In the genomic region with DNA sequence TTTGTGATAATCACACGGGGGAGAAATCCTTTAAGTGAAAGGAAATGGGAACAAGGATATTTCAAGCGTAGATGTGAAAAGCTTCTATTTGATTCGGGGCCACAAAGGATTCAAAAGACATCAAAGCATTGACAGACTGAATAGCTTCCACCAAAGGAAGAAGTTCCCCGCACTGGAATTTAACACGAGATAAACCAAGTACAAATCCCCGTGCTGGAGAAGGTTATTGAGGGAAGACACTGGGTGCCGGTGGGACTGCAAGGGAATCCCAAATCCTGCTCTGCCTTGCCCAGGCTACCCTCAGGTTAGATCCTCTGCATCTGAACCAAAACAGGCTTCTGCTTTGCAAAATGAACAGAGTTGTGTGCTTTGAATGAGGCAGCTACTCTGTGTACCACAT, we compare ENCODE assay signal across 22 cellular contexts.
A peak's percentile ranks its signal among the peaks of the same experiment; 100 is the strongest.
DNase-seq lines count a peak whose midpoint lies in the region; ATAC-seq, FAIRE-seq and TF ChIP-seq lines count a peak whose summit lies in the region.
"Had no signal": no experiment of that assay in that cellular context is flagged by ENCODE, and none has a peak within 500 bp of the region (broad histone marks: within the 10 kb centered on the region; RNA-seq: fewer than 3 reads in every experiment).

No MANE protein-coding gene starts in this region.

- ATAC-seq in right cardiac atrium, result no peak
- ATAC-seq: A549, K562 had no signal

- no peak overlapping the region for H2AK5ac ChIP-seq in H1 (ENCODE audit: low read depth, low read length)

- WGBS in H1 (ENCODE audit: extremely low coverage in 1 of 2, insufficient coverage in 1 of 2, insufficient read length in 1 of 2, insufficient replicate concordance in 2 of 2, low coverage in 1 of 2, low lambda C conversion rate in 2 of 2, missing lambda C conversion rate in 1 of 2), 2 experiments, result 30% methylated on average over 7 of the region's 7 CpGs; no CpG with 5 or more reads in 1 of the 2 experiments
- WGBS in right cardiac atrium, result 15% methylated on average over 7 of the region's 7 CpGs

- TF ChIP-seq CTCF in H1 (IDR thresholded peaks at IDR 0.05; ENCODE audit: control extremely low read depth in 1 of 3, insufficient read depth in 1 of 3, low read depth in 1 of 3, low read length in 3 of 3) (no peak), neural crest cell (conservative IDR thresholded peaks at IDR 0.05) (no peak), type B pancreatic cell (conservative IDR thresholded peaks at IDR 0.05) (no peak)

- H4K91ac ChIP-seq in H1 (replicated peaks; ENCODE audit: insufficient read length, low read length), result peak overlapping the region; percentile 37

- no peaks in the 10 kb centered on the region for H3K79me2 ChIP-seq in H1 (ENCODE audit: control insufficient read depth in 1 of 2, insufficient read depth in 2 of 2, low read length in 2 of 2)

- CTCF ChIA-PET in H1 (lab: Charles Lee; ENCODE audit: partially characterized antibody), result interaction anchor here (1.0 to 1.3 kb wide), 2 partner anchors 89 to 146 kb away, joined by 3 read pairs; no protein-coding TSS in a partner anchor

- intact Hi-C loops in right cardiac atrium (cut with DNase I), result no loop called here

- H3K27ac ChIP-seq in HUES48 (ENCODE audit: low read depth, low read length), result peak overlapping the region; percentile 73
- H3K27ac ChIP-seq in H1 (ENCODE audit: low read depth, low read length), result no peak overlapping the region
- no peak overlapping the region for H3K27ac ChIP-seq in right cardiac atrium (ENCODE audit: low read length)
- H3K27ac ChIP-seq: A549 had no signal

- H3K9me3 Mint-ChIP-seq in neural crest cell, result no peaks in the 10 kb centered on the region
- H3K9me3 Mint-ChIP-seq in type B pancreatic cell, result no peaks in the 10 kb centered on the region
- H3K9me3 Mint-ChIP-seq: T-helper 1 cell treated with Interleukin-12 subunit alpha and Interleukin-12 subunit beta and Interleukin-4 antibody, amounts not matched to agents 30 μg/mL and 1 μg/mL, for 36 hours had no signal

- H3K14ac ChIP-seq in H1 (ENCODE audit: insufficient read length), result no peak overlapping the region

- no peak overlapping the region for H4K5ac ChIP-seq in H1 (ENCODE audit: insufficient read length, low read depth, low read length)

- H2AFZ ChIP-seq in H1 (ENCODE audit: low read length), result no peak overlapping the region

- no peaks in the 10 kb centered on the region for H4K20me1 ChIP-seq in H1 (replicated peaks in 1 of 2; ENCODE audit: control insufficient read depth in 1 of 2, insufficient read depth in 2 of 2, low read length in 2 of 2)

- no peak for TF ChIP-seq POLR2A in H1 (IDR thresholded peaks at IDR 0.05; ENCODE audit: control extremely low read depth in 1 of 2, low read depth in 2 of 2, low read length in 2 of 2)

- H3K27ac Mint-ChIP-seq in neural crest cell (ENCODE audit: unreplicated experiment), result no peak overlapping the region
- H3K27ac Mint-ChIP-seq in type B pancreatic cell, result no peak overlapping the region
- H3K27ac Mint-ChIP-seq: B cell; T-helper 1 cell treated with Interleukin-12 subunit alpha and Interleukin-12 subunit beta and Interleukin-4 antibody, amounts not matched to agents 30 μg/mL and 1 μg/mL, for 36 hours had no signal

- H3K27me3 Mint-ChIP-seq in neural crest cell (ENCODE audit: low read depth) (peaks cover 4% of the 10 kb centered on the region), type B pancreatic cell (peaks cover 62% of the 10 kb centered on the region)

- no peak for TF ChIP-seq EP300 in H1 (IDR thresholded peaks at IDR 0.05; ENCODE audit: borderline replicate concordance in 1 of 2, low read depth in 2 of 2, low read length in 2 of 2)

- no peak overlapping the region for H4K8ac ChIP-seq in H1 (ENCODE audit: extremely low read depth, insufficient read depth, low read length)

- H3K56ac ChIP-seq in H1 (replicated peaks; ENCODE audit: insufficient read length, low read depth, low read length), result no peak overlapping the region

- H3K9ac ChIP-seq in ES-I3 (ENCODE audit: low read depth, low read length) (peak overlapping the region; percentile 32; the same call in 1 of the 2 replicates), HUES48 (ENCODE audit: low read depth, low read length) (no peak overlapping the region), H1 (replicated peaks in 1 of 4; ENCODE audit: extremely low read depth in 1 of 4, low read depth in 3 of 4, low read length in 3 of 4) (no peak overlapping the region)

- H3K36me3 Mint-ChIP-seq in neural crest cell (ENCODE audit: low read depth) (no peaks in the 10 kb centered on the region), type B pancreatic cell (no peaks in the 10 kb centered on the region)
- H3K36me3 Mint-ChIP-seq: CD14-positive monocyte had no signal

- H3K4me3 ChIP-seq in HUES48 (ENCODE audit: low read depth, low read length) (peak overlapping the region; percentile 42), H1 (ENCODE audit: extremely low read depth in 1 of 4, insufficient read depth in 2 of 4, low read depth in 3 of 4, low read length in 4 of 4) (peak overlapping the region in 3 of 4 experiments; percentile 7 to 19 (median 11); a peak in 4 of 8 replicates), right cardiac atrium (ENCODE audit: low read length) (no peak overlapping the region)
- H3K4me3 ChIP-seq: A549, K562 had no signal

- H2BK12ac ChIP-seq in H1 (ENCODE audit: low read depth, low read length), result peak overlapping the region; percentile 22; the same call in 1 of the 2 replicates

- H3K4me3 Mint-ChIP-seq in neural crest cell (peak overlapping the region; percentile 67), type B pancreatic cell (no peak overlapping the region)
- H3K4me3 Mint-ChIP-seq: B cell; CD14-positive monocyte; T-helper 1 cell treated with Interleukin-12 subunit alpha and Interleukin-12 subunit beta and Interleukin-4 antibody, amounts not matched to agents 30 μg/mL and 1 μg/mL, for 36 hours had no signal

- H3K4me2 ChIP-seq in H1 (ENCODE audit: insufficient read depth in 1 of 2, low read depth in 2 of 2, low read length in 2 of 2), result peak overlapping the region; percentile 50 to 67
- H3K4me2 ChIP-seq: A549 had no signal

- H3K9me3 ChIP-seq in ES-I3 (ENCODE audit: control insufficient read depth, insufficient read depth, low read length) (no peaks in the 10 kb centered on the region), HUES48 (ENCODE audit: control insufficient read depth, insufficient read depth, low read length) (no peaks in the 10 kb centered on the region), H1 (ENCODE audit: insufficient read depth in 2 of 2, low read depth in 1 of 2, low read length in 1 of 2) (no peaks in the 10 kb centered on the region), right cardiac atrium (ENCODE audit: control insufficient read depth, low read length) (no peaks in the 10 kb centered on the region)
- H3K9me3 ChIP-seq: A549 had no signal

- peaks cover 3% of the 10 kb centered on the region for H3K27me3 ChIP-seq in HUES48 (ENCODE audit: control insufficient read depth, insufficient read depth, low read length)
- H3K27me3 ChIP-seq in H1 (replicated peaks in 1 of 4; ENCODE audit: control insufficient read depth in 3 of 4, extremely low read depth in 1 of 4, insufficient read depth in 3 of 4, low read length in 3 of 4), result peaks cover 0 to 3% (median 0%) of the 10 kb centered on the region in 4 experiments; a peak in 3 of 7 replicates
- no peaks in the 10 kb centered on the region for H3K27me3 ChIP-seq in right cardiac atrium (ENCODE audit: control insufficient read depth, insufficient read depth)

- peak overlapping the region; percentile 35 for H2BK120ac ChIP-seq in H1 (replicated peaks; ENCODE audit: low read depth, low read length)

- H3K18ac ChIP-seq in H1 (ENCODE audit: extremely low read depth, low read length), result no peak overlapping the region

- DNase-seq in H1 (ENCODE audit: low read depth in 1 of 2, low spot score in 2 of 2) (no peak), neural crest cell (ENCODE audit: low read depth, low spot score) (no peak), mesenteric fat pad (ENCODE audit: low spot score) (no peak), right cardiac atrium (no peak), type B pancreatic cell (ENCODE audit: extremely low spot score, unreplicated experiment) (no peak)
- DNase-seq: GF-D8, GOT3, NCI-H1092 treated with DMSO at 0.1 percent for 48 hours, NCI-H1436 treated with DMSO at 0.1 percent for 48 hours, NCI-H1930, NCI-H2171, NCI-H446, NCI-H526 treated with DMSO at 0.1 percent for 48 hours, RPMI8226, SHP77 had no signal

- peak overlapping the region; percentile 87; the same call in 1 of the 2 replicates for H2BK20ac ChIP-seq in H1 (ENCODE audit: low read length)

- H3K4me1 Mint-ChIP-seq in neural crest cell (peaks cover 67% of the 10 kb centered on the region), type B pancreatic cell (ENCODE audit: unreplicated experiment) (peaks cover 31% of the 10 kb centered on the region)
- H3K4me1 Mint-ChIP-seq: B cell, CD14-positive monocyte had no signal

- no peak overlapping the region for H3K23ac ChIP-seq in H1 (ENCODE audit: insufficient read length)

- peak; percentile 7 for FAIRE-seq in H1 (lab: Jason Lieb, UNC)
- FAIRE-seq: A549 had no signal

- H2BK5ac ChIP-seq in H1 (ENCODE audit: low read depth, low read length), result peak overlapping the region; percentile 82; the same call in 1 of the 2 replicates

- H3K4ac ChIP-seq in H1 (replicated peaks; ENCODE audit: insufficient read length, low read depth, low read length), result no peak overlapping the region

- POLR2A ChIA-PET in H1 (lab: Charles Lee; ENCODE audit: partially characterized antibody), result no interaction called here

- H3K36me3 ChIP-seq in ES-I3 (ENCODE audit: insufficient read depth, low read length), result no peaks in the 10 kb centered on the region
- H3K36me3 ChIP-seq in HUES48 (ENCODE audit: control insufficient read depth, insufficient read depth, low read length), result no peaks in the 10 kb centered on the region
- no peaks in the 10 kb centered on the region for H3K36me3 ChIP-seq in H1 (ENCODE audit: control insufficient read depth in 2 of 4, insufficient read depth in 4 of 4, low read length in 3 of 4)

- no peak overlapping the region for H2BK15ac ChIP-seq in H1 (ENCODE audit: low read length)

- no peak for TF ChIP-seq RAD21 in H1 (IDR thresholded peaks at IDR 0.05 in 1 of 2, conservative IDR thresholded peaks at IDR 0.05 in 1 of 2; ENCODE audit: low read depth in 2 of 2, low read length in 2 of 2)

- no peaks in the 10 kb centered on the region; the same call in 1 of the 2 replicates for H3K23me2 ChIP-seq in H1 (ENCODE audit: low read depth, low read length)

- H3K79me1 ChIP-seq in H1 (ENCODE audit: low read depth, low read length), result no peaks in the 10 kb centered on the region

- H3K4me1 ChIP-seq in ES-I3 (ENCODE audit: insufficient read depth, low read length), result peaks cover 51% of the 10 kb centered on the region
- H3K4me1 ChIP-seq in HUES48 (ENCODE audit: control insufficient read depth, insufficient read depth, low read length), result peaks cover 43% of the 10 kb centered on the region
- peaks cover 6 to 24% (median 16%) of the 10 kb centered on the region in 4 experiments for H3K4me1 ChIP-seq in H1 (replicated peaks in 1 of 4; ENCODE audit: control insufficient read depth in 3 of 4, insufficient read depth in 4 of 4, low read length in 3 of 4)
- no peaks in the 10 kb centered on the region for H3K4me1 ChIP-seq in right cardiac atrium (ENCODE audit: control insufficient read depth, insufficient read depth, low read length)
- H3K4me1 ChIP-seq: A549 had no signal

TF ChIP-seq in H1, 55 proteins besides CTCF, POLR2A, EP300 and RAD21 (continues in another document):
- TF ChIP-seq KDM1A (IDR thresholded peaks at IDR 0.05; ENCODE audit: borderline replicate concordance, low read length) (no peak), BRCA1 (IDR thresholded peaks at IDR 0.05; ENCODE audit: low read depth, low read length) (no peak)
